Comparison of ENCODE assay signal across 1 cellular context in the genomic region with DNA sequence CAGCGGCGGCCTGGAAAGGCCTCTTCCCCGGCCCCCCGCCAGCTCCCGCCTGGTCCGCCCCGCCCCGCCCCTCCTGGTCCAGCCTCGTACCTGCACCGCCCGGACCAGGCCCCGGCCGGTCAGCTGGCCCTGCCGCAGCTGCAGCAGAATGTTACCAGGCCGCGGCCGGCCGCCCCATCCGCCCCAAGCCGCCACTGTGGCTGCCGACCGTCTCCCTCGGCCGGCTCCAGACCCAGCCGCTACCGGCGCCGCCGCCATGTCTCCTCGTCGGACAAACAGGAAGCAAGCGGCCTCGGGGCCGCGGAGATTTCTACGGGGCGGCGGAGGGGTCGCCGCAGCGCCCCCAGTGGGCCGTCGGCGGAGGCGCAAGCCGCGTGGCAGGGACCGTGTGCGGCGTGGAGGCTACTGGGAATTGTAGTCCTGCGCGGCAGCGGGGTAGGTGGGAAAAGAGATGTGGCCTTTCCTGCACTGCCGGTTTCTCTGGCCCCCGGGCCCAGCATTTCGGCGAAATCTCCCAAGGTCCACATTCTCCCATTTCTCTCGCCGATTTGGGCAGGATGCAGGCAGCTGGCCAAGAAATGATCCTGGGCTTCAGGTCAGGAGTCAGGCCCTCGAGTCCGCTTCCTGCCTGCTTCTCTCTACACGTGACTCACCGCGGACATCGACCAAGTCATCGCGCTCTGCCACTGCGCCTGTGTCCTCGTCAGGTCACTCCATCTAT.
TF ChIP-seq lines count a peak whose summit lies in the region.

A gene with protein sequence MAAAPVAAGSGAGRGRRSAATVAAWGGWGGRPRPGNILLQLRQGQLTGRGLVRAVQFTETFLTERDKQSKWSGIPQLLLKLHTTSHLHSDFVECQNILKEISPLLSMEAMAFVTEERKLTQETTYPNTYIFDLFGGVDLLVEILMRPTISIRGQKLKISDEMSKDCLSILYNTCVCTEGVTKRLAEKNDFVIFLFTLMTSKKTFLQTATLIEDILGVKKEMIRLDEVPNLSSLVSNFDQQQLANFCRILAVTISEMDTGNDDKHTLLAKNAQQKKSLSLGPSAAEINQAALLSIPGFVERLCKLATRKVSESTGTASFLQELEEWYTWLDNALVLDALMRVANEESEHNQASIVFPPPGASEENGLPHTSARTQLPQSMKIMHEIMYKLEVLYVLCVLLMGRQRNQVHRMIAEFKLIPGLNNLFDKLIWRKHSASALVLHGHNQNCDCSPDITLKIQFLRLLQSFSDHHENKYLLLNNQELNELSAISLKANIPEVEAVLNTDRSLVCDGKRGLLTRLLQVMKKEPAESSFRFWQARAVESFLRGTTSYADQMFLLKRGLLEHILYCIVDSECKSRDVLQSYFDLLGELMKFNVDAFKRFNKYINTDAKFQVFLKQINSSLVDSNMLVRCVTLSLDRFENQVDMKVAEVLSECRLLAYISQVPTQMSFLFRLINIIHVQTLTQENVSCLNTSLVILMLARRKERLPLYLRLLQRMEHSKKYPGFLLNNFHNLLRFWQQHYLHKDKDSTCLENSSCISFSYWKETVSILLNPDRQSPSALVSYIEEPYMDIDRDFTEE (minus strand): TSS at position 284 of the 721 bp plus-strand sequence. CDS start 26 bp downstream, at position 258.

TF ChIP-seq in HEK293, 187 proteins besides CTCF, POLR2A, EP300 and RAD21 (continued from another document and continues in another):
- TF ChIP-seq, protein P1, sequence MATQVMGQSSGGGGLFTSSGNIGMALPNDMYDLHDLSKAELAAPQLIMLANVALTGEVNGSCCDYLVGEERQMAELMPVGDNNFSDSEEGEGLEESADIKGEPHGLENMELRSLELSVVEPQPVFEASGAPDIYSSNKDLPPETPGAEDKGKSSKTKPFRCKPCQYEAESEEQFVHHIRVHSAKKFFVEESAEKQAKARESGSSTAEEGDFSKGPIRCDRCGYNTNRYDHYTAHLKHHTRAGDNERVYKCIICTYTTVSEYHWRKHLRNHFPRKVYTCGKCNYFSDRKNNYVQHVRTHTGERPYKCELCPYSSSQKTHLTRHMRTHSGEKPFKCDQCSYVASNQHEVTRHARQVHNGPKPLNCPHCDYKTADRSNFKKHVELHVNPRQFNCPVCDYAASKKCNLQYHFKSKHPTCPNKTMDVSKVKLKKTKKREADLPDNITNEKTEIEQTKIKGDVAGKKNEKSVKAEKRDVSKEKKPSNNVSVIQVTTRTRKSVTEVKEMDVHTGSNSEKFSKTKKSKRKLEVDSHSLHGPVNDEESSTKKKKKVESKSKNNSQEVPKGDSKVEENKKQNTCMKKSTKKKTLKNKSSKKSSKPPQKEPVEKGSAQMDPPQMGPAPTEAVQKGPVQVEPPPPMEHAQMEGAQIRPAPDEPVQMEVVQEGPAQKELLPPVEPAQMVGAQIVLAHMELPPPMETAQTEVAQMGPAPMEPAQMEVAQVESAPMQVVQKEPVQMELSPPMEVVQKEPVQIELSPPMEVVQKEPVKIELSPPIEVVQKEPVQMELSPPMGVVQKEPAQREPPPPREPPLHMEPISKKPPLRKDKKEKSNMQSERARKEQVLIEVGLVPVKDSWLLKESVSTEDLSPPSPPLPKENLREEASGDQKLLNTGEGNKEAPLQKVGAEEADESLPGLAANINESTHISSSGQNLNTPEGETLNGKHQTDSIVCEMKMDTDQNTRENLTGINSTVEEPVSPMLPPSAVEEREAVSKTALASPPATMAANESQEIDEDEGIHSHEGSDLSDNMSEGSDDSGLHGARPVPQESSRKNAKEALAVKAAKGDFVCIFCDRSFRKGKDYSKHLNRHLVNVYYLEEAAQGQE (tag by site-specific recombination; IDR thresholded peaks at IDR 0.05) = no peak
- TF ChIP-seq ZNF202 (tag by site-specific recombination; IDR thresholded peaks at IDR 0.05; ENCODE audit: borderline replicate concordance) (no peak), OVOL3 (tag by site-specific recombination; IDR thresholded peaks at IDR 0.05) (peak; percentile 46; the same call in 1 of the 2 replicates), ZNF670 (tag by site-specific recombination; IDR thresholded peaks at IDR 0.05; ENCODE audit: low read depth) (no peak), ZNF341 (tag by site-specific recombination; IDR thresholded peaks at IDR 0.05; ENCODE audit: low read depth) (0 out of 2 replicates have a peak, but pooled peaks have one; percentile 21), ZSCAN18 (tag by site-specific recombination; IDR thresholded peaks at IDR 0.05) (peak; percentile 25; the same call in 1 of the 2 replicates), SP3 (tag by site-specific recombination; IDR thresholded peaks at IDR 0.05) (peak; percentile 69), ZNF639 (tag by site-specific recombination; IDR thresholded peaks at IDR 0.05) (peak; percentile 82), ZSCAN23 (tag by site-specific recombination; IDR thresholded peaks at IDR 0.05) (no peak; the same call in 1 of the 2 replicates), ZNF311 (tag by site-specific recombination; IDR thresholded peaks at IDR 0.05; ENCODE audit: borderline replicate concordance) (no peak), ZNF416 (tag by site-specific recombination; IDR thresholded peaks at IDR 0.05) (no peak), ZNF555 (tag by site-specific recombination; conservative IDR thresholded peaks at IDR 0.05) (no peak), ZNF114 (tag by site-specific recombination; IDR thresholded peaks at IDR 0.05) (no peak), ZNF692 (tag by site-specific recombination; IDR thresholded peaks at IDR 0.05) (peak; percentile 89), PRDM4 (tag by site-specific recombination; IDR thresholded peaks at IDR 0.05) (peak; percentile 98), ZNF837 (tag by site-specific recombination; IDR thresholded peaks at IDR 0.05) (no peak), ZNF624 (tag by site-specific recombination; IDR thresholded peaks at IDR 0.05) (no peak), YY2 (tag by site-specific recombination; IDR thresholded peaks at IDR 0.05) (peak; percentile 82), ZNF677 (tag by site-specific recombination; IDR thresholded peaks at IDR 0.05) (no peak), YY1 (tag by site-specific recombination; IDR thresholded peaks at IDR 0.05) (peak; percentile 84), ZXDB (tag by site-specific recombination; IDR thresholded peaks at IDR 0.05) (peak; percentile 92), KLF7 (tag by site-specific recombination; IDR thresholded peaks at IDR 0.05; ENCODE audit: borderline replicate concordance) (0 out of 2 replicates have a peak, but pooled peaks have one; percentile 7), ZNF16 (tag by site-specific recombination; IDR thresholded peaks at IDR 0.05; ENCODE audit: low read depth) (no peak), ZBTB11 (tag by site-specific recombination; conservative IDR thresholded peaks at IDR 0.05; ENCODE audit: low read depth) (peak; percentile 74), ZNF239 (tag by site-specific recombination; IDR thresholded peaks at IDR 0.05) (no peak), ZNF561 (tag by site-specific recombination; IDR thresholded peaks at IDR 0.05; ENCODE audit: borderline replicate concordance) (peak; percentile 51; the same call in 1 of the 2 replicates), ZNF266 (tag by site-specific recombination; IDR thresholded peaks at IDR 0.05; ENCODE audit: low read depth) (no peak), MZF1 (tag by site-specific recombination; IDR thresholded peaks at IDR 0.05; ENCODE audit: borderline replicate concordance) (no peak), SP7 (tag by site-specific recombination; IDR thresholded peaks at IDR 0.05) (peak; percentile 37; the same call in 1 of the 2 replicates)
- TF ChIP-seq, protein P2, sequence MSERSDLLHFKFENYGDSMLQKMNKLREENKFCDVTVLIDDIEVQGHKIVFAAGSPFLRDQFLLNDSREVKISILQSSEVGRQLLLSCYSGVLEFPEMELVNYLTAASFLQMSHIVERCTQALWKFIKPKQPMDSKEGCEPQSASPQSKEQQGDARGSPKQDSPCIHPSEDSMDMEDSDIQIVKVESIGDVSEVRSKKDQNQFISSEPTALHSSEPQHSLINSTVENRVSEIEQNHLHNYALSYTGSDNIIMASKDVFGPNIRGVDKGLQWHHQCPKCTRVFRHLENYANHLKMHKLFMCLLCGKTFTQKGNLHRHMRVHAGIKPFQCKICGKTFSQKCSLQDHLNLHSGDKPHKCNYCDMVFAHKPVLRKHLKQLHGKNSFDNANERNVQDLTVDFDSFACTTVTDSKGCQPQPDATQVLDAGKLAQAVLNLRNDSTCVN (tag by site-specific recombination; optimal IDR thresholded peaks at IDR 0.05) = peak; percentile 81
- TF ChIP-seq, protein P3, sequence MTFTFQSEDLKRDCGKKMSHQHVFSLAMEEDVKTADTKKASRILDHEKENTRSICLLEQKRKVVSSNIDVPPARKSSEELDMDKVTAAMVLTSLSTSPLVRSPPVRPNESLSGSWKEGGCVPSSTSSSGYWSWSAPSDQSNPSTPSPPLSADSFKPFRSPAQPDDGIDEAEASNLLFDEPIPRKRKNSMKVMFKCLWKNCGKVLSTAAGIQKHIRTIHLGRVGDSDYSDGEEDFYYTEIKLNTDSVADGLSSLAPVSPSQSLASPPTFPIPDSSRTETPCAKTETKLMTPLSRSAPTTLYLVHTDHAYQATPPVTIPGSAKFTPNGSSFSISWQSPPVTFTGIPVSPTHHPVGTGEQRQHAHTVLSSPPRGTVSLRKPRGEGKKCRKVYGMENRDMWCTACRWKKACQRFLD (tag by site-specific recombination; IDR thresholded peaks at IDR 0.05) = no peak
